In genomic region chr3:133457465-133458067, GRCh38 we compare ENCODE assay signal across 12 cellular contexts. TPM values are rescaled to one million over a fixed set of nuclear protein-coding genes. Genes with fewer than 3 reads are reported as not detected.
DNase-seq lines count a peak whose midpoint lies in the region; ATAC-seq and TF ChIP-seq lines count a peak whose summit lies in the region.
"Had no signal": no experiment of that assay in that cellular context is flagged by ENCODE, and none has a peak within 500 bp of the region (broad histone marks: within the 10 kb centered on the region; RNA-seq: fewer than 3 reads in every experiment).

No MANE protein-coding gene starts in this region.

- TF ChIP-seq POLR2A in esophagus muscularis mucosa (IDR thresholded peaks at IDR 0.05; ENCODE audit: low read depth): no peak

- 88% methylated on average over 1 of the region's 1 CpG for WGBS in smooth muscle cell (ENCODE audit: low lambda C conversion rate)
- 87 to 91% methylated on average over 1 of the region's 1 CpG for WGBS in aorta, 2 donors
- WGBS in esophagus muscularis mucosa: 91% methylated on average over 1 of the region's 1 CpG

- intact Hi-C loops in aorta (cut with DNase I): no loop called here
- intact Hi-C loops in esophagus muscularis mucosa (cut with DNase I): no loop called here

- H3K79me2 ChIP-seq in Karpas-422 (ENCODE audit: low read length): no peaks in the 10 kb centered on the region
- H3K79me2 ChIP-seq in smooth muscle cell (ENCODE audit: low read depth): no peaks in the 10 kb centered on the region

- peaks cover 5% of the 10 kb centered on the region for H3K4me1 Mint-ChIP-seq in activated naive CD8-positive, alpha-beta T cell treated with anti-CD3 and anti-CD28 coated beads, Interleukin-2, amount 50 U/mL, for 24 hours
- peaks cover 14% of the 10 kb centered on the region for H3K4me1 Mint-ChIP-seq in activated naive CD8-positive, alpha-beta T cell treated with anti-CD3 and anti-CD28 coated beads for 36 hours

- no peak overlapping the region for H3K4me2 ChIP-seq in Karpas-422 (ENCODE audit: low read depth, low read length, poor library complexity, severe bottlenecking)
- H3K4me2 ChIP-seq in smooth muscle cell: no peak overlapping the region
- H3K4me2 ChIP-seq: BLaER1 had no signal

- H3K4me3 ChIP-seq in Karpas-422 (ENCODE audit: low read length) (no peak overlapping the region), astrocyte of the spinal cord (ENCODE audit: low read depth, low read length) (no peak overlapping the region), smooth muscle cell (no peak overlapping the region), aorta (ENCODE audit: low read length in 2 of 2) (no peak overlapping the region), esophagus muscularis mucosa (no peak overlapping the region)
- H3K4me3 ChIP-seq: BLaER1 had no signal

- TF ChIP-seq EP300 in esophagus muscularis mucosa (IDR thresholded peaks at IDR 0.05): no peak

- no peaks in the 10 kb centered on the region for H3K36me3 ChIP-seq in Karpas-422 (ENCODE audit: insufficient read depth, low read length)
- H3K36me3 ChIP-seq in smooth muscle cell (ENCODE audit: low read depth): no peaks in the 10 kb centered on the region
- H3K36me3 ChIP-seq in aorta (ENCODE audit: control insufficient read depth in 1 of 2, insufficient read depth in 2 of 2, low read length in 1 of 2): no peaks in the 10 kb centered on the region
- H3K36me3 ChIP-seq in esophagus muscularis mucosa: no peaks in the 10 kb centered on the region
- H3K36me3 ChIP-seq: BLaER1 had no signal

- DNase-seq in activated naive CD8-positive, alpha-beta T cell treated with anti-CD3 and anti-CD28 coated beads, Interleukin-2, amount 50 U/mL, for 24 hours: no peak
- no peak for DNase-seq in activated naive CD8-positive, alpha-beta T cell treated with anti-CD3 and anti-CD28 coated beads for 36 hours
- DNase-seq in Karpas-422: peak; percentile 89
- DNase-seq in astrocyte of the spinal cord (ENCODE audit: low read depth, low spot score): no peak
- DNase-seq in smooth muscle cell (lab: John Stamatoyannopoulos, UW; ENCODE audit: unreplicated experiment): no peak
- no peak for DNase-seq in aorta
- DNase-seq in esophagus muscularis mucosa (ENCODE audit: extremely low spot score): no peak
- DNase-seq: KG1 had no signal

- no peaks in the 10 kb centered on the region for H3K9me3 Mint-ChIP-seq in activated naive CD8-positive, alpha-beta T cell treated with anti-CD3 and anti-CD28 coated beads, Interleukin-2, amount 50 U/mL, for 24 hours
- H3K9me3 Mint-ChIP-seq in activated naive CD8-positive, alpha-beta T cell treated with anti-CD3 and anti-CD28 coated beads for 36 hours: no peaks in the 10 kb centered on the region
- H3K9me3 Mint-ChIP-seq: activated naive CD4-positive, alpha-beta T cell treated with anti-CD3 and anti-CD28 coated beads, Interleukin-2, amount 50 U/mL, for 24 hours; mesothelial cell of epicardium had no signal

- H4K20me1 ChIP-seq in Karpas-422 (ENCODE audit: insufficient read depth, low read depth, low read length): no peaks in the 10 kb centered on the region
- no peaks in the 10 kb centered on the region for H4K20me1 ChIP-seq in smooth muscle cell (ENCODE audit: low read depth)
- H4K20me1 ChIP-seq: BLaER1 had no signal

- H3K9ac ChIP-seq in Karpas-422 (ENCODE audit: low read length): no peak overlapping the region
- H3K9ac ChIP-seq in smooth muscle cell (ENCODE audit: low read depth): no peak overlapping the region
- H3K9ac ChIP-seq: BLaER1 had no signal

- peak; percentile 30 for TF ChIP-seq CTCF in astrocyte of the spinal cord (IDR thresholded peaks at IDR 0.05; ENCODE audit: low read depth, low read length)
- peak; percentile 15 for TF ChIP-seq CTCF in smooth muscle cell (IDR thresholded peaks at IDR 0.05; ENCODE audit: borderline replicate concordance, insufficient read depth, poor library complexity, severe bottlenecking)
- TF ChIP-seq CTCF in esophagus muscularis mucosa (IDR thresholded peaks at IDR 0.05): no peak

- H3K27ac Mint-ChIP-seq in activated naive CD8-positive, alpha-beta T cell treated with anti-CD3 and anti-CD28 coated beads, Interleukin-2, amount 50 U/mL, for 24 hours: no peak overlapping the region
- H3K27ac Mint-ChIP-seq in activated naive CD8-positive, alpha-beta T cell treated with anti-CD3 and anti-CD28 coated beads for 36 hours: no peak overlapping the region
- H3K27ac Mint-ChIP-seq: activated naive CD4-positive, alpha-beta T cell treated with anti-CD3 and anti-CD28 coated beads, Interleukin-2, amount 50 U/mL, for 24 hours; mesothelial cell of epicardium had no signal

- peaks cover 3% of the 10 kb centered on the region for H3F3A ChIP-seq in smooth muscle cell (ENCODE audit: low read depth)

- no peaks in the 10 kb centered on the region for H3K27me3 ChIP-seq in Karpas-422 (ENCODE audit: low read length)
- H3K27me3 ChIP-seq in smooth muscle cell (ENCODE audit: low read depth): no peaks in the 10 kb centered on the region
- H3K27me3 ChIP-seq in aorta (ENCODE audit: control insufficient read depth in 1 of 2, insufficient read depth in 2 of 2, low read length in 1 of 2): no peaks in the 10 kb centered on the region
- no peaks in the 10 kb centered on the region for H3K27me3 ChIP-seq in esophagus muscularis mucosa
- H3K27me3 ChIP-seq: BLaER1 had no signal

- in situ Hi-C loops in astrocyte of the spinal cord (cut with HindIII; ENCODE audit: low sequenced_read_pairs): no loop called here

- H3K9me2 ChIP-seq in Karpas-422 (replicated peaks; ENCODE audit: insufficient read depth, low read length): no peaks in the 10 kb centered on the region

- no peaks in the 10 kb centered on the region for H3K27me3 Mint-ChIP-seq in activated naive CD8-positive, alpha-beta T cell treated with anti-CD3 and anti-CD28 coated beads, Interleukin-2, amount 50 U/mL, for 24 hours
- H3K27me3 Mint-ChIP-seq in activated naive CD8-positive, alpha-beta T cell treated with anti-CD3 and anti-CD28 coated beads for 36 hours: no peaks in the 10 kb centered on the region
- H3K27me3 Mint-ChIP-seq: activated naive CD4-positive, alpha-beta T cell treated with anti-CD3 and anti-CD28 coated beads, Interleukin-2, amount 50 U/mL, for 24 hours had no signal

- H2AFZ ChIP-seq in Karpas-422 (ENCODE audit: low read length) (no peak overlapping the region), smooth muscle cell (ENCODE audit: low read depth) (no peak overlapping the region)

- H3K27ac ChIP-seq in Karpas-422 (ENCODE audit: low read length): peak overlapping the region; percentile 98
- H3K27ac ChIP-seq in smooth muscle cell (ENCODE audit: low read depth): no peak overlapping the region
- H3K27ac ChIP-seq in aorta (ENCODE audit: low read depth in 1 of 2, low read length in 2 of 2): no peak overlapping the region
- H3K27ac ChIP-seq in esophagus muscularis mucosa (replicated peaks in 1 of 4): no peak overlapping the region
- H3K27ac ChIP-seq: BLaER1 had no signal

- no peak overlapping the region for H3K4me3 Mint-ChIP-seq in activated naive CD8-positive, alpha-beta T cell treated with anti-CD3 and anti-CD28 coated beads, Interleukin-2, amount 50 U/mL, for 24 hours
- H3K4me3 Mint-ChIP-seq in activated naive CD8-positive, alpha-beta T cell treated with anti-CD3 and anti-CD28 coated beads for 36 hours: no peak overlapping the region
- H3K4me3 Mint-ChIP-seq: activated naive CD4-positive, alpha-beta T cell treated with anti-CD3 and anti-CD28 coated beads, Interleukin-2, amount 50 U/mL, for 24 hours; mesothelial cell of epicardium had no signal

- H3K4me1 ChIP-seq in Karpas-422 (ENCODE audit: low read length) (peaks cover 75% of the 10 kb centered on the region), smooth muscle cell (ENCODE audit: low read depth) (peaks cover 29% of the 10 kb centered on the region), aorta (ENCODE audit: control insufficient read depth in 1 of 2, insufficient read depth in 2 of 2, low read length in 2 of 2) (no peaks in the 10 kb centered on the region), esophagus muscularis mucosa (peaks cover 11 to 23% (median 16%) of the 10 kb centered on the region in 4 donors)

- H3K9me3 ChIP-seq in Karpas-422 (ENCODE audit: low read length): no peaks in the 10 kb centered on the region
- no peaks in the 10 kb centered on the region for H3K9me3 ChIP-seq in smooth muscle cell (replicated peaks; ENCODE audit: low read depth)
- H3K9me3 ChIP-seq in aorta (ENCODE audit: control insufficient read depth, low read length): no peaks in the 10 kb centered on the region
- H3K9me3 ChIP-seq in esophagus muscularis mucosa: no peaks in the 10 kb centered on the region
- H3K9me3 ChIP-seq: BLaER1 had no signal

- ATAC-seq in activated naive CD8-positive, alpha-beta T cell treated with anti-CD3 and anti-CD28 coated beads, Interleukin-2, amount 50 U/mL, for 24 hours: peak; percentile 24
- no peak for ATAC-seq in aorta (ENCODE audit: low FRiP score)
- no peak for ATAC-seq in GM19463 (IDR thresholded peaks at IDR 0.05; ENCODE audit: unreplicated experiment)

- H3K36me3 Mint-ChIP-seq in activated naive CD8-positive, alpha-beta T cell treated with anti-CD3 and anti-CD28 coated beads, Interleukin-2, amount 50 U/mL, for 24 hours (ENCODE audit: low read depth): no peaks in the 10 kb centered on the region
- no peaks in the 10 kb centered on the region for H3K36me3 Mint-ChIP-seq in activated naive CD8-positive, alpha-beta T cell treated with anti-CD3 and anti-CD28 coated beads for 36 hours
- H3K36me3 Mint-ChIP-seq: activated naive CD4-positive, alpha-beta T cell treated with anti-CD3 and anti-CD28 coated beads, Interleukin-2, amount 50 U/mL, for 24 hours; mesothelial cell of epicardium had no signal

RNA-seq across cellular contexts. Expression of gene BFSP2, which starts 57.7 kb away (rescaled TPM):
- total RNA-seq in activated naive CD8-positive, alpha-beta T cell treated with anti-CD3 and anti-CD28 coated beads for 36 hours: not detected
- 33.1 and 44.7 TPM in 2 replicates for total RNA-seq in Karpas-422 (2014; rRNA removed; shearing (Covaris generic); ENCODE audit: low replicate concordance)
- total RNA-seq in smooth muscle cell (not detected in 2 replicates), aorta (not detected), esophagus muscularis mucosa (not detected)
- polyA plus RNA-seq in smooth muscle cell (not detected in 2 replicates), aorta (not detected)
- total RNA-seq: mesothelial cell of epicardium had no signal

Comparison
In these comparisons a context has a peak if more than half of its experiments do, and no peak if none do; other contexts are left out.
1. CTCF ChIP-seq: peak in astrocyte of the spinal cord (single experiment) and smooth muscle cell (single experiment); none in esophagus muscularis mucosa (0 of 3).
2. RNA of gene BFSP2, which starts 57.7 kb away (total RNA-seq): 33.1 to 44.7 TPM in Karpas-422; not detected in activated naive CD8-positive, alpha-beta T cell treated with anti-CD3 and anti-CD28 coated beads for 36 hours, not detected in smooth muscle cell, not detected in aorta and not detected in esophagus muscularis mucosa; every median in the first group is over 10 times any median in the second.